21 cellular contexts compared by ENCODE assay signal in genomic region chr3:136152963-136153362, GRCh38. TPM values are rescaled to one million over a fixed set of nuclear protein-coding genes. Genes with fewer than 3 reads are reported as not detected.
DNase-seq lines count a peak whose midpoint lies in the region; ATAC-seq and TF ChIP-seq lines count a peak whose summit lies in the region.
"Had no signal": no experiment of that assay in that cellular context is flagged by ENCODE, and none has a peak within 500 bp of the region (broad histone marks: within the 10 kb centered on the region; RNA-seq: fewer than 3 reads in every experiment).

No MANE protein-coding gene starts in this region.

- no peak overlapping the region for H3K4me3 Mint-ChIP-seq in activated B cell treated with CpG ODN at 0.5 μM for 24 hours
- H3K4me3 Mint-ChIP-seq in immature natural killer cell = peak overlapping the region; percentile 11 to 61 (median 42)
- H3K4me3 Mint-ChIP-seq in stimulated activated naive B cell treated with anti-CD40 and anti-IgM and Interleukin-4, amounts not matched to agents 10 μg/mL and 1 μg/mL and 100 μg/mL, for 72 hours = no peak overlapping the region
- H3K4me3 Mint-ChIP-seq: naive B cell; stimulated activated memory B cell treated with anti-CD40 and anti-IgM and Interleukin-4, amounts not matched to agents 10 μg/mL and 1 μg/mL and 100 μg/mL, for 72 hours had no signal

- H3K4me1 ChIP-seq in cardiac muscle cell (ENCODE audit: low read depth) = no peaks in the 10 kb centered on the region
- peaks cover 3% of the 10 kb centered on the region for H3K4me1 ChIP-seq in right cardiac atrium (ENCODE audit: control insufficient read depth, insufficient read depth, low read length)
- peaks cover 0 to 46% (median 0%) of the 10 kb centered on the region in 4 donors for H3K4me1 ChIP-seq in tibial nerve

- CTCF ChIA-PET in activated B cell treated with CpG ODN at 0.5 μM for 24 hours (lab: Charles Lee) = no interaction called here

- H3K4me1 Mint-ChIP-seq in activated B cell treated with CpG ODN at 0.5 μM for 24 hours (peaks cover 45% of the 10 kb centered on the region), immature natural killer cell (peaks cover 76 to 93% of the 10 kb centered on the region in 2 donors)
- peaks cover 26 to 82% of the 10 kb centered on the region in 2 donors for H3K4me1 Mint-ChIP-seq in stimulated activated naive B cell treated with anti-CD40 and anti-IgM and Interleukin-4, amounts not matched to agents 10 μg/mL and 1 μg/mL and 100 μg/mL, for 72 hours

- peak overlapping the region; percentile 35 for H3K27ac Mint-ChIP-seq in activated B cell treated with CpG ODN at 0.5 μM for 24 hours
- H3K27ac Mint-ChIP-seq in immature natural killer cell = peak overlapping the region in 5 of 6 donors; percentile 12 to 85 (median 53)
- H3K27ac Mint-ChIP-seq in stimulated activated naive B cell treated with anti-CD40 and anti-IgM and Interleukin-4, amounts not matched to agents 10 μg/mL and 1 μg/mL and 100 μg/mL, for 72 hours = peak overlapping the region; percentile 62
- H3K27ac Mint-ChIP-seq: stimulated activated memory B cell treated with anti-CD40 and anti-IgM and Interleukin-4, amounts not matched to agents 10 μg/mL and 1 μg/mL and 100 μg/mL, for 72 hours had no signal

- POLR2A ChIA-PET in activated B cell treated with CpG ODN at 0.5 μM for 24 hours (lab: Charles Lee) = no interaction called here

- intact Hi-C loops in right cardiac atrium (cut with DNase I) = no loop called here
- intact Hi-C loops in activated B cell treated with CpG ODN at 0.5 μM for 24 hours (cut with micrococcal nuclease) = loop anchor here (2.0 kb wide), 1 partner anchor 44 kb away; the partner anchor contains the start of gene MSL2

- TF ChIP-seq EP300 in tibial nerve (IDR thresholded peaks at IDR 0.05) = no peak

- TF ChIP-seq CTCF in cardiac muscle cell (IDR thresholded peaks at IDR 0.05; ENCODE audit: low read depth, low read length) (no peak), activated B cell treated with CpG ODN at 0.5 μM for 24 hours (IDR thresholded peaks at IDR 0.05) (no peak), tibial nerve (IDR thresholded peaks at IDR 0.05) (no peak)

- peaks cover 18% of the 10 kb centered on the region for H3K36me3 ChIP-seq in cardiac muscle cell
- H3K36me3 ChIP-seq in tibial nerve = peaks cover 0 to 13% (median 0%) of the 10 kb centered on the region in 3 donors

- H3K27me3 Mint-ChIP-seq in activated B cell treated with CpG ODN at 0.5 μM for 24 hours (no peaks in the 10 kb centered on the region), immature natural killer cell (ENCODE audit: low read depth in 3 of 3) (peaks cover 0 to 15% (median 6%) of the 10 kb centered on the region in 3 donors)
- no peaks in the 10 kb centered on the region for H3K27me3 Mint-ChIP-seq in stimulated activated naive B cell treated with anti-CD40 and anti-IgM and Interleukin-4, amounts not matched to agents 10 μg/mL and 1 μg/mL and 100 μg/mL, for 72 hours
- H3K27me3 Mint-ChIP-seq: naive B cell; stimulated activated memory B cell treated with anti-CD40 and anti-IgM and Interleukin-4, amounts not matched to agents 10 μg/mL and 1 μg/mL and 100 μg/mL, for 72 hours had no signal

- DNase-seq in cardiac muscle cell (ENCODE audit: low read depth in 1 of 2, low spot score in 1 of 2) = no peak
- DNase-seq in right cardiac atrium = no peak
- DNase-seq in activated B cell treated with CpG ODN at 0.5 μM for 24 hours = no peak
- no peak for DNase-seq in immature natural killer cell
- no peak for DNase-seq in stimulated activated naive B cell treated with anti-CD40 and anti-IgM and Interleukin-4, amounts not matched to agents 10 μg/mL and 1 μg/mL and 100 μg/mL, for 72 hours
- no peak for DNase-seq in ACHN
- DNase-seq in tibial nerve (ENCODE audit: low spot score in 2 of 2) = no peak
- DNase-seq: activated CD4-positive, alpha-beta T cell treated with anti-CD3 and anti-CD28 coated beads for 1 hour; activated gamma-delta T cell treated with Interleukin-2 at 50 U/mL for 16 hours; effector CD4-positive, alpha-beta T cell; kidney glomerular epithelial cell; mesenchymal stem cell; naive B cell; NCI-H1417; NCI-H2107; NCI-H510A; thyroid gland had no signal

- H3K9me3 Mint-ChIP-seq in activated B cell treated with CpG ODN at 0.5 μM for 24 hours (no peaks in the 10 kb centered on the region), immature natural killer cell (no peaks in the 10 kb centered on the region)
- peaks cover 0 to 1% of the 10 kb centered on the region in 2 donors for H3K9me3 Mint-ChIP-seq in stimulated activated naive B cell treated with anti-CD40 and anti-IgM and Interleukin-4, amounts not matched to agents 10 μg/mL and 1 μg/mL and 100 μg/mL, for 72 hours
- H3K9me3 Mint-ChIP-seq: naive B cell; stimulated activated memory B cell treated with anti-CD40 and anti-IgM and Interleukin-4, amounts not matched to agents 10 μg/mL and 1 μg/mL and 100 μg/mL, for 72 hours had no signal

- peaks cover 51% of the 10 kb centered on the region for H3K36me3 Mint-ChIP-seq in activated B cell treated with CpG ODN at 0.5 μM for 24 hours (ENCODE audit: low read depth)
- H3K36me3 Mint-ChIP-seq in immature natural killer cell = peaks cover 5 to 20% (median 8%) of the 10 kb centered on the region in 3 donors
- H3K36me3 Mint-ChIP-seq in stimulated activated naive B cell treated with anti-CD40 and anti-IgM and Interleukin-4, amounts not matched to agents 10 μg/mL and 1 μg/mL and 100 μg/mL, for 72 hours = peaks cover 19 to 25% of the 10 kb centered on the region in 2 donors

- H3K4me3 ChIP-seq in cardiac muscle cell (no peak overlapping the region), right cardiac atrium (ENCODE audit: low read length) (no peak overlapping the region), tibial nerve (no peak overlapping the region)
- H3K4me3 ChIP-seq: esophagus muscularis mucosa, thyroid gland had no signal

- H3K27ac ChIP-seq in cardiac muscle cell (peak overlapping the region; percentile 41), right cardiac atrium (ENCODE audit: low read length) (no peak overlapping the region), tibial nerve (no peak overlapping the region)
- H3K27ac ChIP-seq: esophagus muscularis mucosa, thyroid gland had no signal

- WGBS in right cardiac atrium = 90% methylated on average over 4 of the region's 4 CpGs
- WGBS in tibial nerve, 2 donors = 89 to 92% methylated on average over 4 of the region's 4 CpGs

- in situ Hi-C loops in ACHN (cut with HindIII; ENCODE audit: low pct_ligation_motif_present, low pct_unique_long_range_greater_than_20kb, low sequenced_read_pairs) = no loop called here

- H3K27me3 ChIP-seq in cardiac muscle cell (no peaks in the 10 kb centered on the region), right cardiac atrium (ENCODE audit: control insufficient read depth, insufficient read depth) (no peaks in the 10 kb centered on the region), tibial nerve (no peaks in the 10 kb centered on the region)
- H3K27me3 ChIP-seq: esophagus muscularis mucosa, thyroid gland had no signal

- no peaks in the 10 kb centered on the region for H3K9me3 ChIP-seq in cardiac muscle cell (ENCODE audit: low read depth)
- H3K9me3 ChIP-seq in right cardiac atrium (ENCODE audit: control insufficient read depth, low read length) = no peaks in the 10 kb centered on the region
- no peaks in the 10 kb centered on the region for H3K9me3 ChIP-seq in tibial nerve
- H3K9me3 ChIP-seq: esophagus muscularis mucosa, thyroid gland had no signal

- ATAC-seq in right cardiac atrium (no peak), activated B cell treated with CpG ODN at 0.5 μM for 24 hours (ENCODE audit: low read depth) (no peak), HG03469 (IDR thresholded peaks at IDR 0.05; ENCODE audit: unreplicated experiment) (no peak)
- no peak for ATAC-seq in stimulated activated naive B cell treated with anti-CD40 and anti-IgM and Interleukin-4, amounts not matched to agents 10 μg/mL and 1 μg/mL and 100 μg/mL, for 72 hours (replicated peaks)
- ATAC-seq: HCT116; stimulated activated memory B cell treated with anti-CD40 and anti-IgM and Interleukin-4, amounts not matched to agents 10 μg/mL and 1 μg/mL and 100 μg/mL, for 72 hours had no signal

- TF ChIP-seq POLR2A in tibial nerve (IDR thresholded peaks at IDR 0.05) = no peak

RNA-seq across cellular contexts. Expression of gene MSL2, which starts 43.2 kb away (rescaled TPM):
- 8.8 and 16.4 TPM in 2 replicates for total RNA-seq in cardiac muscle cell
- 5.3 and 6.3 TPM in 2 replicates for polyA plus RNA-seq in cardiac muscle cell
- 10 to 100 TPM; 22.4 to 27.0 (median 23.2) TPM for total RNA-seq in right cardiac atrium
- polyA plus RNA-seq in right cardiac atrium = 5.7 TPM
- total RNA-seq in activated B cell treated with CpG ODN at 0.5 μM for 24 hours = 58.0 and 59.4 TPM in 2 replicates
- 10 to 100 TPM; 25.9 to 39.0 (median 33.0) TPM for polyA plus RNA-seq in immature natural killer cell
- total RNA-seq in tibial nerve = 10 to 100 TPM; 19.8 to 53.4 (median 44.5) TPM

Comparison
In these comparisons a context has a peak if more than half of its experiments do, and no peak if none do; other contexts are left out.
1. H3K4me3 Mint-ChIP-seq: peak in immature natural killer cell (5 of 5); none in activated B cell treated with CpG ODN at 0.5 μM for 24 hours (single experiment) and stimulated activated naive B cell treated with anti-CD40 and anti-IgM and Interleukin-4, amounts not matched to agents 10 μg/mL and 1 μg/mL and 100 μg/mL, for 72 hours (0 of 2).
2. Peak in every context shown above with its lines, with median percentiles within 50 percentile points of each other: H3K27ac Mint-ChIP-seq.